In the genomic region with DNA sequence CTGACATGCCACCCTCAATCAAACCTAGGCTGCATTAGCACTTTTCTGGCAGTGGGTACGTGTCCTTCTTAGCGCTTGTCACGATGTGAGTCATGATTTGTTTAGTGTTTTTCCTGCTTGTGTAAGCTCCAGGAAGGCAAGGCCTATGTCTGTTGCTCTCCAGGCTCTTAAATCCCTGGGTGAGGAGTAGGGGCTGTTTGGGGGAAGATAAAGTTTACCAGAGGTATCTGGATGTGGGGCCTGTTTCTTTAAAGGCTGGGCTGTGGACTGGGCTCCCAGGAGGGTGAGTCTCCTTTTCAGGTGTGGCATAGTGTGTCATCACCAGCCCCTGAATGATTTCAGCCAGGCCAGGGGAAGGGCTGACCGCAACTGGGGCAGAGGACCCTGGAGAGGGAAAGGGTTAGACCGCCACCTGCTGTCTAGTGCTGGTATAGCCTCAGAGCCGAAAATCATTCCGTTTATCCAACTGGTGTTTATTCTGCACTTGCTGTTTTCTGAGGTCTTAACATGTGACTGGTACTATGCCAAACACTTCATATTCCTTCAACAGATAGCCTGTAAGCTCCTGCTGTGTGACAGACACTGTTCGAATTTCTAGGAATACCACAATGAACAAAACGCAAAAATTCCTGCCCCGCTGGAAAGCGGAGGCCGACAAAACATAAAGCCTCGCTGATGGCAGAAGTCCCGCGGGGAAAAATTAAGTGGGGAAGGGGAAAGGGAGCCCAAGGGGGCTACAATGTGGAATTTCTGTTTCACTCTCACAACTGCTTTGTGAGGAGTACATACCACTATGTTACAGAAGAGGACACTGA, we compare ENCODE assay signal across 1 cellular context.
TF ChIP-seq lines count a peak whose summit lies in the region.

No MANE protein-coding gene starts in this region.

TF ChIP-seq in IMR-90, 13 proteins besides CTCF, POLR2A, EP300 and RAD21:
- TF ChIP-seq, protein P1, sequence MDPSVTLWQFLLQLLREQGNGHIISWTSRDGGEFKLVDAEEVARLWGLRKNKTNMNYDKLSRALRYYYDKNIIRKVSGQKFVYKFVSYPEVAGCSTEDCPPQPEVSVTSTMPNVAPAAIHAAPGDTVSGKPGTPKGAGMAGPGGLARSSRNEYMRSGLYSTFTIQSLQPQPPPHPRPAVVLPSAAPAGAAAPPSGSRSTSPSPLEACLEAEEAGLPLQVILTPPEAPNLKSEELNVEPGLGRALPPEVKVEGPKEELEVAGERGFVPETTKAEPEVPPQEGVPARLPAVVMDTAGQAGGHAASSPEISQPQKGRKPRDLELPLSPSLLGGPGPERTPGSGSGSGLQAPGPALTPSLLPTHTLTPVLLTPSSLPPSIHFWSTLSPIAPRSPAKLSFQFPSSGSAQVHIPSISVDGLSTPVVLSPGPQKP (IDR thresholded peaks at IDR 0.05; ENCODE audit: borderline replicate concordance, low read depth, low read length), result no peak
- peak; percentile 92 for TF ChIP-seq SMC3 (IDR thresholded peaks at IDR 0.05; ENCODE audit: low read depth, low read length)
- no peak for TF ChIP-seq NFE2L2 (IDR thresholded peaks at IDR 0.05; ENCODE audit: low read depth, low read length)
- TF ChIP-seq RFX5 (IDR thresholded peaks at IDR 0.05; ENCODE audit: low read depth, low read length), result no peak
- TF ChIP-seq CEBPB (IDR thresholded peaks at IDR 0.05; ENCODE audit: low read depth, low read length), result peak; percentile 73
- TF ChIP-seq BHLHE40 (IDR thresholded peaks at IDR 0.05; ENCODE audit: low read depth, low read length), result 0 out of 2 replicates have a peak, but pooled peaks have one; percentile 36
- TF ChIP-seq MAZ (IDR thresholded peaks at IDR 0.05; ENCODE audit: borderline replicate concordance, low read depth, low read length), result peak; percentile 38; the same call in 1 of the 2 replicates
- no peak for TF ChIP-seq RCOR1 (IDR thresholded peaks at IDR 0.05; ENCODE audit: insufficient replicate concordance, low read length)
- TF ChIP-seq CHD1 (IDR thresholded peaks at IDR 0.05; ENCODE audit: low read depth, low read length), result no peak
- TF ChIP-seq, protein P2, sequence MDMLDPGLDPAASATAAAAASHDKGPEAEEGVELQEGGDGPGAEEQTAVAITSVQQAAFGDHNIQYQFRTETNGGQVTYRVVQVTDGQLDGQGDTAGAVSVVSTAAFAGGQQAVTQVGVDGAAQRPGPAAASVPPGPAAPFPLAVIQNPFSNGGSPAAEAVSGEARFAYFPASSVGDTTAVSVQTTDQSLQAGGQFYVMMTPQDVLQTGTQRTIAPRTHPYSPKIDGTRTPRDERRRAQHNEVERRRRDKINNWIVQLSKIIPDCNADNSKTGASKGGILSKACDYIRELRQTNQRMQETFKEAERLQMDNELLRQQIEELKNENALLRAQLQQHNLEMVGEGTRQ (IDR thresholded peaks at IDR 0.05; ENCODE audit: low read depth, low read length), result 0 out of 2 replicates have a peak, but pooled peaks have one; percentile 10
- no peak for TF ChIP-seq MAFK (IDR thresholded peaks at IDR 0.05; ENCODE audit: low read depth, low read length)
- peak; percentile 66 for TF ChIP-seq FOS (IDR thresholded peaks at IDR 0.05; ENCODE audit: low read depth, low read length)
- TF ChIP-seq MXI1 (IDR thresholded peaks at IDR 0.05; ENCODE audit: borderline replicate concordance, low read depth, low read length), result no peak
TF ChIP-seq in IMR-90: peak in this region for 6.
